In the genomic region with DNA sequence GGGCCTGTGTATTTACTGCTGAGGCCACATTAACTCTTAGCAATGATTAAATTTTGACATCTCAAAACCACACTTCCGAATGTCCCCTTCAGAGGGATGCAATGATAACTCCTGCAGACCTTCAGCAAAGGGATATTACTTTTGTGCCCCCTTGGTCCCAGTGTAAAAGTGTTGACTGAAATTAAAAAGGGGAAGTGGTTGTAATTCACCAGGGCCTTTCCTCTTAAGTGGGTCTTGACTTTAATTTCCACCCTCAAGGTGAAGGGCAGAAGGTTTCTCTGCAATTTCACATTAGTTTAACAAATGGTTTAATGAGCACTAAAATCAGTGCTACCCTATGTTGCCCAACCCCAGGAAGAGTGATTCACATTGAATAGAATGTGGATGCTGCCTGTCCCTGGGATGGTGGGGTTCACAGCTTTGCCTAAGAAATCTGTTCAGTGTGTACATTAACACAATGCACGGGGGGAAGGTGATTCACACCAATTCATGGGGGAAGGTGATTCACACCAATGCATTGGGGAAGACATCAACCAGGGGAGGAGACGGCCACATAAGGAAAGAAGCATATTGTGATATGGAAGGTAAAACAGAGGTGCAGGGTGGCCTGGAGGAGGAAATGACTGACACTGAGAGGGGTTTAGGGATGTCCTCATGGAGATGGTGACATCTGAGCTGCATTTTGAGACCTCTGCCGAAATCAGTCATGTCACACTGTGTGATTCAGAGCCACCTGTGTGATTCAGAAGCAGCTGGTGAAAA, we compare ENCODE assay signal across 1 cellular context.
A peak's percentile ranks its signal among the peaks of the same experiment; 100 is the strongest.
TF ChIP-seq lines count a peak whose summit lies in the region.

No MANE protein-coding gene starts in this region.

TF ChIP-seq in A549, 52 proteins besides CTCF, POLR2A, EP300 and RAD21 (continued from another document):
- TF ChIP-seq, protein P1, sequence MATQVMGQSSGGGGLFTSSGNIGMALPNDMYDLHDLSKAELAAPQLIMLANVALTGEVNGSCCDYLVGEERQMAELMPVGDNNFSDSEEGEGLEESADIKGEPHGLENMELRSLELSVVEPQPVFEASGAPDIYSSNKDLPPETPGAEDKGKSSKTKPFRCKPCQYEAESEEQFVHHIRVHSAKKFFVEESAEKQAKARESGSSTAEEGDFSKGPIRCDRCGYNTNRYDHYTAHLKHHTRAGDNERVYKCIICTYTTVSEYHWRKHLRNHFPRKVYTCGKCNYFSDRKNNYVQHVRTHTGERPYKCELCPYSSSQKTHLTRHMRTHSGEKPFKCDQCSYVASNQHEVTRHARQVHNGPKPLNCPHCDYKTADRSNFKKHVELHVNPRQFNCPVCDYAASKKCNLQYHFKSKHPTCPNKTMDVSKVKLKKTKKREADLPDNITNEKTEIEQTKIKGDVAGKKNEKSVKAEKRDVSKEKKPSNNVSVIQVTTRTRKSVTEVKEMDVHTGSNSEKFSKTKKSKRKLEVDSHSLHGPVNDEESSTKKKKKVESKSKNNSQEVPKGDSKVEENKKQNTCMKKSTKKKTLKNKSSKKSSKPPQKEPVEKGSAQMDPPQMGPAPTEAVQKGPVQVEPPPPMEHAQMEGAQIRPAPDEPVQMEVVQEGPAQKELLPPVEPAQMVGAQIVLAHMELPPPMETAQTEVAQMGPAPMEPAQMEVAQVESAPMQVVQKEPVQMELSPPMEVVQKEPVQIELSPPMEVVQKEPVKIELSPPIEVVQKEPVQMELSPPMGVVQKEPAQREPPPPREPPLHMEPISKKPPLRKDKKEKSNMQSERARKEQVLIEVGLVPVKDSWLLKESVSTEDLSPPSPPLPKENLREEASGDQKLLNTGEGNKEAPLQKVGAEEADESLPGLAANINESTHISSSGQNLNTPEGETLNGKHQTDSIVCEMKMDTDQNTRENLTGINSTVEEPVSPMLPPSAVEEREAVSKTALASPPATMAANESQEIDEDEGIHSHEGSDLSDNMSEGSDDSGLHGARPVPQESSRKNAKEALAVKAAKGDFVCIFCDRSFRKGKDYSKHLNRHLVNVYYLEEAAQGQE (IDR thresholded peaks at IDR 0.05), result no peak
- TF ChIP-seq NFE2L2 (conservative IDR thresholded peaks at IDR 0.05; ENCODE audit: low read length) (no peak), RARB (CRISPR knock-in tag; IDR thresholded peaks at IDR 0.05) (peak; percentile 70; the same call in 1 of the 2 replicates), HDAC2 (IDR thresholded peaks at IDR 0.05) (no peak), KDM1A (IDR thresholded peaks at IDR 0.05; ENCODE audit: low read depth) (no peak), SMC3 (IDR thresholded peaks at IDR 0.05) (peak; percentile 48), HOXB5 (CRISPR knock-in tag; IDR thresholded peaks at IDR 0.05) (peak; percentile 77), GATA3 (IDR thresholded peaks at IDR 0.05; ENCODE audit: borderline replicate concordance) (peak; percentile 92), BHLHE40 (IDR thresholded peaks at IDR 0.05; ENCODE audit: low read depth, low read length) (no peak), MYC (IDR thresholded peaks at IDR 0.05; ENCODE audit: borderline replicate concordance, low read length) (peak; percentile 3; the same call in 1 of the 2 replicates), NPAS2 (CRISPR knock-in tag; IDR thresholded peaks at IDR 0.05; ENCODE audit: borderline replicate concordance) (no peak), ZSCAN20 (CRISPR knock-in tag; IDR thresholded peaks at IDR 0.05) (0 out of 2 replicates have a peak, but pooled peaks have one; percentile 73), TFCP2L1 (CRISPR knock-in tag; IDR thresholded peaks at IDR 0.05) (peak; percentile 83), RCOR1 (IDR thresholded peaks at IDR 0.05; ENCODE audit: low read depth, low read length) (no peak), EHMT2 (IDR thresholded peaks at IDR 0.05; ENCODE audit: low read depth) (no peak)
- TF ChIP-seq, protein P2, sequence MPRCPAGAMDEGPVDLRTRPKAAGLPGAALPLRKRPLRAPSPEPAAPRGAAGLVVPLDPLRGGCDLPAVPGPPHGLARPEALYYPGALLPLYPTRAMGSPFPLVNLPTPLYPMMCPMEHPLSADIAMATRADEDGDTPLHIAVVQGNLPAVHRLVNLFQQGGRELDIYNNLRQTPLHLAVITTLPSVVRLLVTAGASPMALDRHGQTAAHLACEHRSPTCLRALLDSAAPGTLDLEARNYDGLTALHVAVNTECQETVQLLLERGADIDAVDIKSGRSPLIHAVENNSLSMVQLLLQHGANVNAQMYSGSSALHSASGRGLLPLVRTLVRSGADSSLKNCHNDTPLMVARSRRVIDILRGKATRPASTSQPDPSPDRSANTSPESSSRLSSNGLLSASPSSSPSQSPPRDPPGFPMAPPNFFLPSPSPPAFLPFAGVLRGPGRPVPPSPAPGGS (IDR thresholded peaks at IDR 0.05), result peak; percentile 58
- TF ChIP-seq, protein P3, sequence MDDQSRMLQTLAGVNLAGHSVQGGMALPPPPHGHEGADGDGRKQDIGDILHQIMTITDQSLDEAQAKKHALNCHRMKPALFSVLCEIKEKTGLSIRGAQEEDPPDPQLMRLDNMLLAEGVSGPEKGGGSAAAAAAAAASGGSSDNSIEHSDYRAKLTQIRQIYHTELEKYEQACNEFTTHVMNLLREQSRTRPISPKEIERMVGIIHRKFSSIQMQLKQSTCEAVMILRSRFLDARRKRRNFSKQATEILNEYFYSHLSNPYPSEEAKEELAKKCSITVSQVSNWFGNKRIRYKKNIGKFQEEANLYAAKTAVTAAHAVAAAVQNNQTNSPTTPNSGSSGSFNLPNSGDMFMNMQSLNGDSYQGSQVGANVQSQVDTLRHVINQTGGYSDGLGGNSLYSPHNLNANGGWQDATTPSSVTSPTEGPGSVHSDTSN (IDR thresholded peaks at IDR 0.05), result no peak; the same call in 1 of the 2 replicates
- TF ChIP-seq, protein P4, sequence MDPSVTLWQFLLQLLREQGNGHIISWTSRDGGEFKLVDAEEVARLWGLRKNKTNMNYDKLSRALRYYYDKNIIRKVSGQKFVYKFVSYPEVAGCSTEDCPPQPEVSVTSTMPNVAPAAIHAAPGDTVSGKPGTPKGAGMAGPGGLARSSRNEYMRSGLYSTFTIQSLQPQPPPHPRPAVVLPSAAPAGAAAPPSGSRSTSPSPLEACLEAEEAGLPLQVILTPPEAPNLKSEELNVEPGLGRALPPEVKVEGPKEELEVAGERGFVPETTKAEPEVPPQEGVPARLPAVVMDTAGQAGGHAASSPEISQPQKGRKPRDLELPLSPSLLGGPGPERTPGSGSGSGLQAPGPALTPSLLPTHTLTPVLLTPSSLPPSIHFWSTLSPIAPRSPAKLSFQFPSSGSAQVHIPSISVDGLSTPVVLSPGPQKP (IDR thresholded peaks at IDR 0.05; ENCODE audit: low read depth, low read length), result no peak
- TF ChIP-seq, protein P5, sequence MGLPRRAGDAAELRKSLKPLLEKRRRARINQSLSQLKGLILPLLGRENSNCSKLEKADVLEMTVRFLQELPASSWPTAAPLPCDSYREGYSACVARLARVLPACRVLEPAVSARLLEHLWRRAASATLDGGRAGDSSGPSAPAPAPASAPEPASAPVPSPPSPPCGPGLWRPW (IDR thresholded peaks at IDR 0.05), result 0 out of 2 replicates have a peak, but pooled peaks have one; percentile 12
